15 cellular contexts compared by ENCODE assay signal in the genomic region with DNA sequence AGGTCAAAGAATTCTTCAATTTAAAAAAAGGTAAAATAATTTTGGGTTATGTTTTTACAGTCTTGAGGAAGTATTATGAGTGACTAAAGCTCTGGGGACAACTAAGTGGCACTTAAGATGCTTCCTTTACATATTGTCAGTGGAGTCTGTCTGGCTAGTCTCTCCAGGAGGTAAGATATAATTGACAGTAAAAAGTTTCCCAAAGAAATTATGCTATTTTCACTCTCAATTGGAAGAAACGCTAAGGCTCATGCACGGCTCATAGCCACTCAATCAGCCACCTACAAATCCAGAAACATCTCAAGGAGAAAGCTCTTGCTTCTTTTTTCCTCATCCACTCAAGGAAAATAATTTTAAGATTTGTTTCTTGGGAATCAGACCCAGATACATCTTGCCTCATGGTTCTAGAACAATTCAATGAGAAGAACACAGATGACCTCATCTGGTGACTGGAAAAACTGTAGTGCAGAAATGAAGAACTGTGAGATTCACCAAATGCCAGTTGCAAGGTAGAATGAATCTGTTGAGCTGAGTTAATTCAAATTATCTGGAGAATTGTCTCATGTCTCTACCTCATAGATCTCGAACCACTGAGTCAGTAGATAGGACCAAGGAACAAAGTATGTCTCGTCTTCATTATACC.
DNase-seq lines count a peak whose midpoint lies in the region; ATAC-seq and TF ChIP-seq lines count a peak whose summit lies in the region.
"Had no signal": no experiment of that assay in that cellular context is flagged by ENCODE, and none has a peak within 500 bp of the region (broad histone marks: within the 10 kb centered on the region; RNA-seq: fewer than 3 reads in every experiment).

No MANE protein-coding gene starts in this region.

- H3F3A ChIP-seq in PC-3 (ENCODE audit: low read length, unreplicated experiment), result no peaks in the 10 kb centered on the region

- H3K4me3 ChIP-seq in PC-3 (ENCODE audit: low read length) (no peak overlapping the region), esophagus muscularis mucosa (no peak overlapping the region), colonic mucosa (no peak overlapping the region)
- H3K4me3 ChIP-seq: heart right ventricle, vagina had no signal

- H3K9ac ChIP-seq in PC-3 (ENCODE audit: low read length), result no peak overlapping the region
- H3K9ac ChIP-seq in colonic mucosa (ENCODE audit: low read depth in 2 of 2, low read length in 2 of 2), result no peak overlapping the region

- no peaks in the 10 kb centered on the region for H3K9me3 ChIP-seq in PC-3 (ENCODE audit: low read length)
- no peaks in the 10 kb centered on the region for H3K9me3 ChIP-seq in esophagus muscularis mucosa
- H3K9me3 ChIP-seq in colonic mucosa, result no peaks in the 10 kb centered on the region
- H3K9me3 ChIP-seq: heart right ventricle, vagina had no signal

- H2AFZ ChIP-seq in PC-3 (ENCODE audit: low read length), result no peak overlapping the region

- no peak for TF ChIP-seq EP300 in esophagus muscularis mucosa (IDR thresholded peaks at IDR 0.05)

- H3K4me2 ChIP-seq in PC-3 (ENCODE audit: low read length), result no peak overlapping the region

- CTCF ChIA-PET in PC-3 (lab: Charles Lee), result no interaction called here

- no peaks in the 10 kb centered on the region for H3K9me3 Mint-ChIP-seq in osteocyte (ENCODE audit: unreplicated experiment)
- H3K9me3 Mint-ChIP-seq: CD4-positive, alpha-beta T cell had no signal

- no peak overlapping the region for H3K27ac Mint-ChIP-seq in osteocyte (ENCODE audit: unreplicated experiment)
- H3K27ac Mint-ChIP-seq: activated naive CD4-positive, alpha-beta T cell treated with anti-CD3 and anti-CD28 coated beads for 36 hours; CD4-positive, alpha-beta T cell had no signal

- H3K27me3 Mint-ChIP-seq in osteocyte (ENCODE audit: unreplicated experiment), result peaks cover 7% of the 10 kb centered on the region
- H3K27me3 Mint-ChIP-seq: CD4-positive, alpha-beta T cell had no signal

- POLR2A ChIA-PET in PC-3 (lab: Charles Lee; ENCODE audit: unreplicated experiment), result interaction anchor here (0.6 kb wide), 1 partner anchor 362 kb away, joined by 10 read pairs; no protein-coding TSS in a partner anchor

- H3K27me3 ChIP-seq in PC-3 (ENCODE audit: low read length), result no peaks in the 10 kb centered on the region
- no peaks in the 10 kb centered on the region for H3K27me3 ChIP-seq in esophagus muscularis mucosa
- no peaks in the 10 kb centered on the region for H3K27me3 ChIP-seq in colonic mucosa
- H3K27me3 ChIP-seq: heart right ventricle, vagina had no signal

- H3K4me1 ChIP-seq in PC-3 (ENCODE audit: insufficient read depth, low read length) (no peaks in the 10 kb centered on the region; the same call in 1 of the 2 replicates), esophagus muscularis mucosa (peaks cover 0 to 47% (median 26%) of the 10 kb centered on the region in 4 donors), colonic mucosa (no peaks in the 10 kb centered on the region)
- H3K4me1 ChIP-seq: heart right ventricle, vagina had no signal

- H4K20me1 ChIP-seq in PC-3 (ENCODE audit: low read length), result no peaks in the 10 kb centered on the region

- TF ChIP-seq POLR2A in esophagus muscularis mucosa (IDR thresholded peaks at IDR 0.05; ENCODE audit: low read depth) (no peak), GM18505 (IDR thresholded peaks at IDR 0.05; ENCODE audit: borderline replicate concordance, extremely low read depth, insufficient read depth, insufficient read length) (no peak)

- no peak overlapping the region for H3K4me3 Mint-ChIP-seq in osteocyte (ENCODE audit: unreplicated experiment)
- H3K4me3 Mint-ChIP-seq: activated naive CD4-positive, alpha-beta T cell treated with anti-CD3 and anti-CD28 coated beads for 36 hours; CD4-positive, alpha-beta T cell had no signal

- H3K36me3 ChIP-seq in PC-3 (ENCODE audit: low read depth, low read length) (no peaks in the 10 kb centered on the region), esophagus muscularis mucosa (no peaks in the 10 kb centered on the region), colonic mucosa (no peaks in the 10 kb centered on the region)
- H3K36me3 ChIP-seq: heart right ventricle, vagina had no signal

- no peaks in the 10 kb centered on the region for H3K36me3 Mint-ChIP-seq in osteocyte (ENCODE audit: unreplicated experiment)

- H3K4me1 Mint-ChIP-seq in osteocyte (ENCODE audit: unreplicated experiment), result peaks cover 4% of the 10 kb centered on the region

- 0 out of 2 replicates have a peak, but pooled peaks have one; percentile 14 for TF ChIP-seq CTCF in PC-3 (conservative IDR thresholded peaks at IDR 0.05; ENCODE audit: low read depth, low read length)
- peak in 1 of 3 experiments; percentile 29 for TF ChIP-seq CTCF in esophagus muscularis mucosa (IDR thresholded peaks at IDR 0.05)
- peak; percentile 50 for TF ChIP-seq CTCF in osteocyte (IDR thresholded peaks at IDR 0.05)
- TF ChIP-seq CTCF in colonic mucosa (IDR thresholded peaks at IDR 0.05), result no peak

- no peaks in the 10 kb centered on the region for H3K79me2 ChIP-seq in PC-3 (ENCODE audit: low read length)

- DNase-seq in ELR (ENCODE audit: low read depth) (peak; percentile 22), PC-3 (no peak), esophagus muscularis mucosa (ENCODE audit: extremely low spot score) (no peak), osteocyte (ENCODE audit: extremely low spot score, unreplicated experiment) (no peak), colonic mucosa (no peak)
- DNase-seq: activated CD8-positive, alpha-beta memory T cell treated with anti-CD3 and anti-CD28 coated beads, Interleukin-2, amount 50 U/mL, for 4 hours; activated naive CD4-positive, alpha-beta T cell treated with anti-CD3 and anti-CD28 coated beads for 36 hours; CD4-positive, alpha-beta T cell; heart right ventricle; NCI-H1694 treated with DMSO at 0.1 percent for 48 hours; NCI-H524 treated with DMSO at 0.1 percent for 48 hours; stimulated activated naive CD4-positive, alpha-beta T cell had no signal

- BruUV-seq in PC-3 (replicated peaks; lab: Mats Ljungman, UMichigan), result no TSS peak

- ATAC-seq in PC-3, result no peak
- ATAC-seq in GM18505 (IDR thresholded peaks at IDR 0.05; ENCODE audit: unreplicated experiment), result no peak
- ATAC-seq in HG02884 (IDR thresholded peaks at IDR 0.05; ENCODE audit: unreplicated experiment), result no peak
- ATAC-seq: heart right ventricle had no signal

- H3K9me2 ChIP-seq in PC-3 (replicated peaks; ENCODE audit: low read length), result no peaks in the 10 kb centered on the region

- intact Hi-C loops in PC-3 (cut with micrococcal nuclease) (no loop called here), esophagus muscularis mucosa (cut with DNase I) (loop anchor here (10.0 kb wide), 1 partner anchor 438 kb away; no protein-coding TSS in a partner anchor), colonic mucosa (cut with DNase I) (no loop called here)

- no peak overlapping the region for H3K27ac ChIP-seq in PC-3 (ENCODE audit: low read length)
- H3K27ac ChIP-seq in esophagus muscularis mucosa (replicated peaks in 1 of 4), result peak overlapping the region in 3 of 4 donors; percentile 38 to 63 (median 47)
- H3K27ac ChIP-seq in colonic mucosa, result no peak overlapping the region
- H3K27ac ChIP-seq: heart right ventricle, vagina had no signal

- WGBS in esophagus muscularis mucosa, result 92% methylated on average over 4 of the region's 4 CpGs

Comparison
In these comparisons a context has a peak if more than half of its experiments do, and no peak if none do; other contexts are left out.
1. H3K27ac ChIP-seq: peak in esophagus muscularis mucosa (3 of 4); none in PC-3 (single experiment) and colonic mucosa (single experiment).